ENCODE assay signal across 1 cellular context in genomic region chr13:40404967-40405716, GRCh38.
TF ChIP-seq lines count a peak whose summit lies in the region.

No MANE protein-coding gene starts in this region.

TF ChIP-seq in IMR-90, 13 proteins besides CTCF, POLR2A, EP300 and RAD21:
- no peak for TF ChIP-seq MAFK (IDR thresholded peaks at IDR 0.05; ENCODE audit: low read depth, low read length)
- TF ChIP-seq SMC3 (IDR thresholded peaks at IDR 0.05; ENCODE audit: low read depth, low read length) = no peak
- TF ChIP-seq BHLHE40 (IDR thresholded peaks at IDR 0.05; ENCODE audit: low read depth, low read length) = no peak
- TF ChIP-seq CEBPB (IDR thresholded peaks at IDR 0.05; ENCODE audit: low read depth, low read length) = no peak
- TF ChIP-seq RFX5 (IDR thresholded peaks at IDR 0.05; ENCODE audit: low read depth, low read length) = no peak
- no peak for TF ChIP-seq NFE2L2 (IDR thresholded peaks at IDR 0.05; ENCODE audit: low read depth, low read length)
- no peak for TF ChIP-seq MXI1 (IDR thresholded peaks at IDR 0.05; ENCODE audit: borderline replicate concordance, low read depth, low read length)
- TF ChIP-seq, protein P1, sequence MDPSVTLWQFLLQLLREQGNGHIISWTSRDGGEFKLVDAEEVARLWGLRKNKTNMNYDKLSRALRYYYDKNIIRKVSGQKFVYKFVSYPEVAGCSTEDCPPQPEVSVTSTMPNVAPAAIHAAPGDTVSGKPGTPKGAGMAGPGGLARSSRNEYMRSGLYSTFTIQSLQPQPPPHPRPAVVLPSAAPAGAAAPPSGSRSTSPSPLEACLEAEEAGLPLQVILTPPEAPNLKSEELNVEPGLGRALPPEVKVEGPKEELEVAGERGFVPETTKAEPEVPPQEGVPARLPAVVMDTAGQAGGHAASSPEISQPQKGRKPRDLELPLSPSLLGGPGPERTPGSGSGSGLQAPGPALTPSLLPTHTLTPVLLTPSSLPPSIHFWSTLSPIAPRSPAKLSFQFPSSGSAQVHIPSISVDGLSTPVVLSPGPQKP (IDR thresholded peaks at IDR 0.05; ENCODE audit: borderline replicate concordance, low read depth, low read length) = no peak
- no peak for TF ChIP-seq FOS (IDR thresholded peaks at IDR 0.05; ENCODE audit: low read depth, low read length)
- TF ChIP-seq CHD1 (IDR thresholded peaks at IDR 0.05; ENCODE audit: low read depth, low read length) = no peak
- TF ChIP-seq RCOR1 (IDR thresholded peaks at IDR 0.05; ENCODE audit: insufficient replicate concordance, low read length) = no peak
